Comparison of ENCODE assay signal across 1 cellular context in genomic region chr3:115758076-115758763, GRCh38.
TF ChIP-seq lines count a peak whose summit lies in the region.

No MANE protein-coding gene starts in this region.

TF ChIP-seq in GM23338, 12 proteins besides CTCF, POLR2A, EP300 and RAD21 (continued from another document):
- TF ChIP-seq ZNF114 (CRISPR knock-in tag; IDR thresholded peaks at IDR 0.05) (no peak), CREB1 (CRISPR knock-in tag; IDR thresholded peaks at IDR 0.05; ENCODE audit: low read depth) (no peak), EZH2phosphoT487 (IDR thresholded peaks at IDR 0.05; ENCODE audit: unreplicated experiment) (no peak), POLR2AphosphoS5 (IDR thresholded peaks at IDR 0.05; ENCODE audit: low read depth) (no peak), JUNB (IDR thresholded peaks at IDR 0.05; ENCODE audit: unreplicated experiment) (no peak), ZNF331 (CRISPR knock-in tag; IDR thresholded peaks at IDR 0.05; ENCODE audit: low read depth) (no peak)
- TF ChIP-seq, protein P1, sequence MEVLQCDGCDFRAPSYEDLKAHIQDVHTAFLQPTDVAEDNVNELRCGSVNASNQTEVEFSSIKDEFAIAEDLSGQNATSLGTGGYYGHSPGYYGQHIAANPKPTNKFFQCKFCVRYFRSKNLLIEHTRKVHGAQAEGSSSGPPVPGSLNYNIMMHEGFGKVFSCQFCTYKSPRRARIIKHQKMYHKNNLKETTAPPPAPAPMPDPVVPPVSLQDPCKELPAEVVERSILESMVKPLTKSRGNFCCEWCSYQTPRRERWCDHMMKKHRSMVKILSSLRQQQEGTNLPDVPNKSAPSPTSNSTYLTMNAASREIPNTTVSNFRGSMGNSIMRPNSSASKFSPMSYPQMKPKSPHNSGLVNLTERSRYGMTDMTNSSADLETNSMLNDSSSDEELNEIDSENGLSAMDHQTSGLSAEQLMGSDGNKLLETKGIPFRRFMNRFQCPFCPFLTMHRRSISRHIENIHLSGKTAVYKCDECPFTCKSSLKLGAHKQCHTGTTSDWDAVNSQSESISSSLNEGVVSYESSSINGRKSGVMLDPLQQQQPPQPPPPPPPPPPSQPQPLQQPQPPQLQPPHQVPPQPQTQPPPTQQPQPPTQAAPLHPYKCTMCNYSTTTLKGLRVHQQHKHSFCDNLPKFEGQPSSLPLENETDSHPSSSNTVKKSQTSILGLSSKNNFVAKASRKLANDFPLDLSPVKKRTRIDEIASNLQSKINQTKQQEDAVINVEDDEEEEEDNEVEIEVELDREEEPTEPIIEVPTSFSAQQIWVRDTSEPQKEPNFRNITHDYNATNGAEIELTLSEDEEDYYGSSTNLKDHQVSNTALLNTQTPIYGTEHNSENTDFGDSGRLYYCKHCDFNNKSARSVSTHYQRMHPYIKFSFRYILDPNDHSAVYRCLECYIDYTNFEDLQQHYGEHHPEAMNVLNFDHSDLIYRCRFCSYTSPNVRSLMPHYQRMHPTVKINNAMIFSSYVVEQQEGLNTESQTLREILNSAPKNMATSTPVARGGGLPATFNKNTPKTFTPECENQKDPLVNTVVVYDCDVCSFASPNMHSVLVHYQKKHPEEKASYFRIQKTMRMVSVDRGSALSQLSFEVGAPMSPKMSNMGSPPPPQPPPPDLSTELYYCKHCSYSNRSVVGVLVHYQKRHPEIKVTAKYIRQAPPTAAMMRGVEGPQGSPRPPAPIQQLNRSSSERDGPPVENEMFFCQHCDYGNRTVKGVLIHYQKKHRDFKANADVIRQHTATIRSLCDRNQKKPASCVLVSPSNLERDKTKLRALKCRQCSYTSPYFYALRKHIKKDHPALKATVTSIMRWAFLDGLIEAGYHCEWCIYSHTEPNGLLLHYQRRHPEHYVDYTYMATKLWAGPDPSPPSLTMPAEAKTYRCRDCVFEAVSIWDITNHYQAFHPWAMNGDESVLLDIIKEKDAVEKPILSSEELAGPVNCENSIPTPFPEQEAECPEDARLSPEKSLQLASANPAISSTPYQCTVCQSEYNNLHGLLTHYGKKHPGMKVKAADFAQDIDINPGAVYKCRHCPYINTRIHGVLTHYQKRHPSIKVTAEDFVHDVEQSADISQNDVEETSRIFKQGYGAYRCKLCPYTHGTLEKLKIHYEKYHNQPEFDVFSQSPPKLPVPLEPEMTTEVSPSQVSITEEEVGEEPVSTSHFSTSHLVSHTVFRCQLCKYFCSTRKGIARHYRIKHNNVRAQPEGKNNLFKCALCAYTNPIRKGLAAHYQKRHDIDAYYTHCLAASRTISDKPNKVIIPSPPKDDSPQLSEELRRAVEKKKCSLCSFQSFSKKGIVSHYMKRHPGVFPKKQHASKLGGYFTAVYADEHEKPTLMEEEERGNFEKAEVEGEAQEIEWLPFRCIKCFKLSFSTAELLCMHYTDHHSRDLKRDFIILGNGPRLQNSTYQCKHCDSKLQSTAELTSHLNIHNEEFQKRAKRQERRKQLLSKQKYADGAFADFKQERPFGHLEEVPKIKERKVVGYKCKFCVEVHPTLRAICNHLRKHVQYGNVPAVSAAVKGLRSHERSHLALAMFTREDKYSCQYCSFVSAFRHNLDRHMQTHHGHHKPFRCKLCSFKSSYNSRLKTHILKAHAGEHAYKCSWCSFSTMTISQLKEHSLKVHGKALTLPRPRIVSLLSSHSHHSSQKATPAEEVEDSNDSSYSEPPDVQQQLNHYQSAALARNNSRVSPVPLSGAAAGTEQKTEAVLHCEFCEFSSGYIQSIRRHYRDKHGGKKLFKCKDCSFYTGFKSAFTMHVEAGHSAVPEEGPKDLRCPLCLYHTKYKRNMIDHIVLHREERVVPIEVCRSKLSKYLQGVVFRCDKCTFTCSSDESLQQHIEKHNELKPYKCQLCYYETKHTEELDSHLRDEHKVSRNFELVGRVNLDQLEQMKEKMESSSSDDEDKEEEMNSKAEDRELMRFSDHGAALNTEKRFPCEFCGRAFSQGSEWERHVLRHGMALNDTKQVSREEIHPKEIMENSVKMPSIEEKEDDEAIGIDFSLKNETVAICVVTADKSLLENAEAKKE (CRISPR knock-in tag; IDR thresholded peaks at IDR 0.05) = no peak
- TF ChIP-seq, protein P2, sequence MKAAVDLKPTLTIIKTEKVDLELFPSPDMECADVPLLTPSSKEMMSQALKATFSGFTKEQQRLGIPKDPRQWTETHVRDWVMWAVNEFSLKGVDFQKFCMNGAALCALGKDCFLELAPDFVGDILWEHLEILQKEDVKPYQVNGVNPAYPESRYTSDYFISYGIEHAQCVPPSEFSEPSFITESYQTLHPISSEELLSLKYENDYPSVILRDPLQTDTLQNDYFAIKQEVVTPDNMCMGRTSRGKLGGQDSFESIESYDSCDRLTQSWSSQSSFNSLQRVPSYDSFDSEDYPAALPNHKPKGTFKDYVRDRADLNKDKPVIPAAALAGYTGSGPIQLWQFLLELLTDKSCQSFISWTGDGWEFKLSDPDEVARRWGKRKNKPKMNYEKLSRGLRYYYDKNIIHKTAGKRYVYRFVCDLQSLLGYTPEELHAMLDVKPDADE (IDR thresholded peaks at IDR 0.05) = no peak
